23 cellular contexts compared by ENCODE assay signal in the genomic region with DNA sequence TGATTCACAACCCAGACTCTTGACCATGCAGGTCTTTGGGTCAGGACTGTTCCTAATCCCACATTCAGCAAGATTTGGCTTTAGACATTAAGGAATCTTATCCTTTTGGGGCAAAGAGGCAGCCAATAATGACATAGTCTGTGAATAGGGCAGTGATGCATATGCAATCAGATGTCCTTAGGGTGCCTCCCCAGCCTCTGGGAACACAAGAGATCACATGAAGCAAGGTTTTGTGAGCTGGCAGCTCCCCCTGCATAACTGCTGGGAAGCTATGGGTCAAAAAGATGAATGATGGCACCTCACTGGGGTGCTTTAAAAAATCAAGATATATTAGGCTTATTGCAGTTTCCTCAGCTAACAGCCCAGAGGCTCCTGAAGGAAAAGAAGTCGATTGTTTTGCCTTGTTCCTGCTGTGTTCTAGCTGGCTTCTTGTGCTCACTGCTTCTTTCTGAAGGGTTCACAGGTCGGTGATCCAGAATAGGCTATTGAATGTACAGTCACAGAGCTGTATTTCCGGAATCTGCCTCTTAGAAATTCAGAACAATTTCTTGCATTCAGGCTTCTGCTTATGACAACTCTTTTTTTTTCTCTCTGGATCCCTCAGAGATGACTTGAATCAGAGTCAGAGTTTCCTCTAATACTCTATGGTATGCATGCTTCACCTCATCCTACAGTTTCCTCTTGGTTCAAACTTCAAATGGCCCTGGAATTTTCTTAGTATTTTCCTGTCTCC. TPM values are rescaled to one million over a fixed set of nuclear protein-coding genes. Genes with fewer than 3 reads are reported as not detected.
DNase-seq lines count a peak whose midpoint lies in the region; TF ChIP-seq lines count a peak whose summit lies in the region.
"Had no signal": no experiment of that assay in that cellular context is flagged by ENCODE, and none has a peak within 500 bp of the region (broad histone marks: within the 10 kb centered on the region; RNA-seq: fewer than 3 reads in every experiment).

No MANE protein-coding gene starts in this region.

- DNase-seq in COLO829 (ENCODE audit: low spot score), result peak; percentile 74
- DNase-seq in M059J (ENCODE audit: low read depth), result peak; percentile 5
- DNase-seq in epithelial cell of esophagus (ENCODE audit: low read depth), result peak; percentile 51
- DNase-seq in mesenchymal stem cell, result no peak
- DNase-seq in activated CD4-positive, alpha-beta T cell treated with anti-CD3 and anti-CD28 coated beads for 1 hour, result no peak
- no peak for DNase-seq in substantia nigra (lab: John Stamatoyannopoulos, UW)
- DNase-seq in DMS79 treated with DMSO at 0.1 percent for 48 hours (lab: John Stamatoyannopoulos, UW), result no peak
- DNase-seq in glomerular visceral epithelial cell (ENCODE audit: extremely low spot score), result no peak
- DNase-seq: ACHN; activated CD8-positive, alpha-beta memory T cell treated with anti-CD3 and anti-CD28 coated beads for 24 hours; activated naive CD8-positive, alpha-beta T cell treated with anti-CD3 and anti-CD28 coated beads, Interleukin-2, amount 10 ng/mL, durations not matched to agents 7 days and 5 days; activated T-cell treated with anti-CD3 and anti-CD28 coated beads, Interleukin-2, amount 50 U/mL, for 72 hours; CD4-positive, alpha-beta memory T cell; effector CD8-positive, alpha-beta T cell; H7; Karpas-422; NCI-H2107; SJCRH30; stimulated activated CD4-positive, alpha-beta T cell treated with anti-CD3 and anti-CD28 coated beads, Interleukin-15, amount 100 ng/mL, for 24 hours; stimulated activated naive CD4-positive, alpha-beta T cell had no signal

- no peaks in the 10 kb centered on the region for H3K9me3 ChIP-seq in mesenchymal stem cell (ENCODE audit: control insufficient read depth, low read length)
- H3K9me3 ChIP-seq: mucosa of descending colon, SJCRH30 had no signal

- H2BK12ac ChIP-seq in mesenchymal stem cell (ENCODE audit: low read length in 2 of 2), result no peak overlapping the region

- H4K8ac ChIP-seq in mesenchymal stem cell (ENCODE audit: low read length), result no peak overlapping the region

- no peaks in the 10 kb centered on the region for H3K27me3 ChIP-seq in mesenchymal stem cell (ENCODE audit: control insufficient read depth in 1 of 2, insufficient read depth in 1 of 2, low read length in 2 of 2)
- H3K27me3 ChIP-seq: cardiac muscle cell had no signal

- H3K23ac ChIP-seq in mesenchymal stem cell (ENCODE audit: low read length in 2 of 2), result no peak overlapping the region

- H3K4me2 ChIP-seq in mesenchymal stem cell (ENCODE audit: low read length, poor library complexity, severe bottlenecking), result no peak overlapping the region

- H3K14ac ChIP-seq in mesenchymal stem cell (ENCODE audit: low read length in 2 of 2), result no peak overlapping the region

- TF ChIP-seq CTCF in epithelial cell of esophagus (IDR thresholded peaks at IDR 0.05; ENCODE audit: insufficient read depth, low read depth, low read length, missing control alignments), result no peak

- 83% methylated on average over 3 of the region's 3 CpGs for WGBS in mesenchymal stem cell

- H3K4ac ChIP-seq in mesenchymal stem cell (ENCODE audit: low read depth in 1 of 2, low read length in 2 of 2), result no peak overlapping the region

- H3K27ac ChIP-seq in mesenchymal stem cell (ENCODE audit: low read length, poor library complexity, severe bottlenecking) (no peak overlapping the region), substantia nigra (ENCODE audit: low read depth, low read length, poor library complexity, severe bottlenecking) (no peak overlapping the region)
- H3K27ac ChIP-seq: cardiac muscle cell, SJCRH30 had no signal

- no peaks in the 10 kb centered on the region for H3K36me3 ChIP-seq in mesenchymal stem cell (ENCODE audit: control insufficient read depth in 1 of 2, insufficient read depth in 2 of 2, low read depth in 1 of 2, low read length in 2 of 2)
- H3K36me3 ChIP-seq: cardiac muscle cell, SJCRH30 had no signal

- H2BK5ac ChIP-seq in mesenchymal stem cell (ENCODE audit: low read depth, low read length, poor library complexity, severe bottlenecking), result no peak overlapping the region

- H4K91ac ChIP-seq in mesenchymal stem cell (ENCODE audit: low read length), result no peak overlapping the region

- no peak overlapping the region for H3K4me3 ChIP-seq in epithelial cell of esophagus (ENCODE audit: low read length)
- H3K4me3 ChIP-seq in mesenchymal stem cell (ENCODE audit: insufficient read depth in 1 of 2, low read depth in 1 of 2, low read length in 2 of 2), result no peak overlapping the region
- H3K4me3 ChIP-seq: cardiac muscle cell, mucosa of descending colon, SJCRH30 had no signal

- no peak overlapping the region for H2AK5ac ChIP-seq in mesenchymal stem cell (ENCODE audit: low read length, severe bottlenecking)

- H2AFZ ChIP-seq in mesenchymal stem cell (ENCODE audit: low read depth, low read length), result no peak overlapping the region

- peaks cover 2% of the 10 kb centered on the region for H3K4me1 ChIP-seq in mesenchymal stem cell (ENCODE audit: control insufficient read depth, insufficient read depth, low read depth, low read length)
- H3K4me1 ChIP-seq: SJCRH30 had no signal

- no peak overlapping the region for H2BK15ac ChIP-seq in mesenchymal stem cell (ENCODE audit: low read depth, poor library complexity, severe bottlenecking)

- H3K79me1 ChIP-seq in mesenchymal stem cell (replicated peaks; ENCODE audit: low read length, poor library complexity, severe bottlenecking), result no peaks in the 10 kb centered on the region

- H3K9ac ChIP-seq in mesenchymal stem cell (ENCODE audit: low read length), result peak overlapping the region; percentile 50

- H2BK120ac ChIP-seq in mesenchymal stem cell (ENCODE audit: low read depth, low read length), result no peak overlapping the region

- no peak overlapping the region for H3K18ac ChIP-seq in mesenchymal stem cell (ENCODE audit: low read depth in 1 of 2, low read length in 2 of 2)

RNA-seq across cellular contexts. Expression of a gene that starts 31.7 kb away (rescaled TPM):
- 0.62 TPM in 1 of 2 replicates, not detected in the other for total RNA-seq in M059J (2014; rRNA removed; shearing (Covaris generic))
- polyA plus RNA-seq in mesenchymal stem cell (2013, experiment 1 of 2), result 18.2 TPM
- polyA plus RNA-seq in mesenchymal stem cell (2013, experiment 2 of 2), result 18.3 TPM
- total RNA-seq: cardiac muscle cell, H7, OCI-LY7, SJCRH30 had no signal
- polyA plus RNA-seq: cardiac muscle cell; CD4-positive, alpha-beta memory T cell had no signal

Comparison
In these comparisons a context has a peak if more than half of its experiments do, and no peak if none do; other contexts are left out.
1. DNase-seq: peak in COLO829 (single experiment), M059J (single experiment) and epithelial cell of esophagus (single experiment); none in mesenchymal stem cell (single experiment), activated CD4-positive, alpha-beta T cell treated with anti-CD3 and anti-CD28 coated beads for 1 hour (single experiment), substantia nigra (0 of 49), DMS79 treated with DMSO at 0.1 percent for 48 hours (single experiment) and glomerular visceral epithelial cell (single experiment).